In genomic region chr10:117461766-117462423, GRCh38 we compare ENCODE assay signal across 1 cellular context.
TF ChIP-seq lines count a peak whose summit lies in the region.

No MANE protein-coding gene starts in this region.

TF ChIP-seq in HEK293, 187 proteins besides CTCF, POLR2A, EP300 and RAD21 (continued from another document):
- TF ChIP-seq ZBTB26 (tag by site-specific recombination; optimal IDR thresholded peaks at IDR 0.05) (no peak), ZNF670 (tag by site-specific recombination; IDR thresholded peaks at IDR 0.05; ENCODE audit: low read depth) (no peak)
